8 cellular contexts compared by ENCODE assay signal in genomic region chr17:76014100-76014924, GRCh38. TPM values are rescaled to one million over a fixed set of nuclear protein-coding genes. Genes with fewer than 3 reads are reported as not detected.
A peak's percentile ranks its signal among the peaks of the same experiment; 100 is the strongest.
DNase-seq lines count a peak whose midpoint lies in the region; ATAC-seq and TF ChIP-seq lines count a peak whose summit lies in the region.

No MANE protein-coding gene starts in this region.

- H3K9ac ChIP-seq in smooth muscle cell (ENCODE audit: low read depth) = no peak overlapping the region

- H3K4me1 ChIP-seq in ascending aorta = no peaks in the 10 kb centered on the region
- no peaks in the 10 kb centered on the region for H3K4me1 ChIP-seq in smooth muscle cell (ENCODE audit: low read depth)

- POLR2A ChIA-PET in AG04449 (lab: Yijun Ruan, JAX) = no interaction called here

- H3K27me3 ChIP-seq in ascending aorta (no peaks in the 10 kb centered on the region), smooth muscle cell (ENCODE audit: low read depth) (no peaks in the 10 kb centered on the region)

- H3K36me3 ChIP-seq in ascending aorta (no peaks in the 10 kb centered on the region), smooth muscle cell (ENCODE audit: low read depth) (no peaks in the 10 kb centered on the region)

- no peaks in the 10 kb centered on the region for H3F3A ChIP-seq in smooth muscle cell (ENCODE audit: low read depth)

- DNase-seq in AG04449 (ENCODE audit: low read depth, low spot score) (no peak), GM19238 (ENCODE audit: insufficient read length, low spot score) (peak; percentile 97), NCI-H146 treated with DMSO at 0.1 percent for 48 hours (lab: John Stamatoyannopoulos, UW; ENCODE audit: unreplicated experiment) (peak; percentile 85), T-helper 22 cell (ENCODE audit: low read depth) (peak; percentile 44), ascending aorta (ENCODE audit: low spot score in 2 of 2) (peak in 1 of 2 donors; percentile 78), hippocampal formation (lab: John Stamatoyannopoulos, UW) (peak; percentile 3 to 41), smooth muscle cell (lab: John Stamatoyannopoulos, UW; ENCODE audit: unreplicated experiment) (peak; percentile 16)

- intact Hi-C loops in ascending aorta (cut with DNase I) = no loop called here

- H3K27ac ChIP-seq in ascending aorta (no peak overlapping the region), smooth muscle cell (ENCODE audit: low read depth) (no peak overlapping the region)

- no peaks in the 10 kb centered on the region for H3K9me3 ChIP-seq in ascending aorta
- no peaks in the 10 kb centered on the region for H3K9me3 ChIP-seq in smooth muscle cell (replicated peaks; ENCODE audit: low read depth)

- CTCF ChIA-PET in AG04449 (lab: Yijun Ruan, JAX) = interaction anchor here (0.6 to 17.3 kb wide), 70 partner anchors 8 to 384 kb away, joined by 3 to 363 read pairs (median 5); partner anchors contain the start of genes CDK3, EVPL, EXOC7 and MRPL38

- H2AFZ ChIP-seq in smooth muscle cell (ENCODE audit: low read depth) = peak overlapping the region; percentile 50

- H4K20me1 ChIP-seq in smooth muscle cell (ENCODE audit: low read depth) = no peaks in the 10 kb centered on the region

- H3K4me3 ChIP-seq in AG04449 (ENCODE audit: low read depth, low read length) (no peak overlapping the region), ascending aorta (no peak overlapping the region), smooth muscle cell (no peak overlapping the region)

- TF ChIP-seq CTCF in AG04449 (IDR thresholded peaks at IDR 0.05; ENCODE audit: insufficient read depth, low read length, missing control alignments) (peak; percentile 92), ascending aorta (IDR thresholded peaks at IDR 0.05) (peak; percentile 85 to 94 (median 93)), smooth muscle cell (IDR thresholded peaks at IDR 0.05; ENCODE audit: borderline replicate concordance, insufficient read depth, poor library complexity, severe bottlenecking) (peak; percentile 95)

- 30% methylated on average over 19 of the region's 19 CpGs for WGBS in smooth muscle cell (ENCODE audit: low lambda C conversion rate)

- no peak for ATAC-seq in GM21576 (IDR thresholded peaks at IDR 0.05; ENCODE audit: unreplicated experiment)

- peak overlapping the region; percentile 31 for H3K4me2 ChIP-seq in smooth muscle cell

- no peaks in the 10 kb centered on the region for H3K79me2 ChIP-seq in smooth muscle cell (ENCODE audit: low read depth)

RNA-seq across cellular contexts. Expression of gene EVPL, which starts 12.8 kb away (rescaled TPM):
- total RNA-seq in ascending aorta (not detected), smooth muscle cell (1.6 and 1.9 TPM in 2 replicates)
- 0.77 and 2.0 TPM in 2 replicates for polyA plus RNA-seq in smooth muscle cell

RNA-seq across cellular contexts. Expression of gene CDK3, which starts 13.7 kb away (rescaled TPM):
- 2.1 TPM for total RNA-seq in ascending aorta
- total RNA-seq in smooth muscle cell = 1.0 and 1.2 TPM in 2 replicates
- polyA plus RNA-seq in smooth muscle cell = 3.9 and 10.2 TPM in 2 replicates

RNA-seq across cellular contexts. Expression of gene TEN1, which starts 35.3 kb away (rescaled TPM):
- total RNA-seq in ascending aorta (33.6 TPM), smooth muscle cell (4.2 and 15.5 TPM in 2 replicates)
- polyA plus RNA-seq in smooth muscle cell = 19.2 and 25.6 TPM in 2 replicates

RNA-seq across cellular contexts. Expression of gene ACOX1, which starts 35.3 kb away (rescaled TPM):
- total RNA-seq in ascending aorta (18.5 TPM), smooth muscle cell (35.3 and 46.7 TPM in 2 replicates)
- 25.9 and 30.2 TPM in 2 replicates for polyA plus RNA-seq in smooth muscle cell

RNA-seq across cellular contexts. Expression of gene SRP68, which starts 58.0 kb away (rescaled TPM):
- total RNA-seq in ascending aorta = 15.6 TPM
- 41.0 and 67.5 TPM in 2 replicates for total RNA-seq in smooth muscle cell
- polyA plus RNA-seq in smooth muscle cell = 96.3 and 102 TPM in 2 replicates
